ENCODE assay signal across 15 cellular contexts in the genomic region with DNA sequence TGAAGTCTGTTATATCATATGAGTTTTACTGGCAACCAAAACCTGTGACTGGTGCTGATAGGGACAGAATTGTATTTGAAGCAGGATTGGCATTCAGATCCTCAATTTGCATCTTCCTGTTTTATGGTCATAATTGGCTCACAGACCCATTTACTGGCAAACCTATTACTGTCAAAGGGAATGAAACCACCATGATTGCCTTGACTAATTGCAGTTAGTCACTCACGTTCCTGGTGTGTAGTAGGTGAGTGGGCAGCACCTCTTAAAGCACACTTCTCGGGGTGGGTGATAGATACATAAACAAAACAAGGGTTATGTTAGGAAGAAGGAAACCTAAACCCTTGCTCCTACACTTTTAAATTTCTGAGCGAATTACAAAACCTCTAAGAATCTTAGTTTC.
DNase-seq lines count a peak whose midpoint lies in the region; ATAC-seq and TF ChIP-seq lines count a peak whose summit lies in the region.
"Had no signal": no experiment of that assay in that cellular context is flagged by ENCODE, and none has a peak within 500 bp of the region (broad histone marks: within the 10 kb centered on the region; RNA-seq: fewer than 3 reads in every experiment).

No MANE protein-coding gene starts in this region.

- intact Hi-C loops in Calu3 (cut with micrococcal nuclease; ENCODE audit: unreplicated experiment) = no loop called here

- CTCF ChIA-PET in Calu3 (lab: Charles Lee) = no interaction called here

- BruUV-seq in Calu3 (replicated peaks; lab: Mats Ljungman, UMichigan) = no TSS peak

- no peak overlapping the region for H3K4me3 Mint-ChIP-seq in activated T-cell treated with anti-CD3 and anti-CD28 coated beads, Interleukin-2, amount 50 U/mL, for 72 hours
- no peak overlapping the region for H3K4me3 Mint-ChIP-seq in stimulated activated naive CD8-positive, alpha-beta T cell treated with anti-CD3 and anti-CD28 coated beads, Interleukin-15, amount 100 ng/mL, for 72 hours
- H3K4me3 Mint-ChIP-seq in activated T-helper 17 cell treated with anti-CD3 and anti-CD28 coated beads, Interleukin-2, amount 50 U/mL, for 72 hours = no peak overlapping the region
- H3K4me3 Mint-ChIP-seq in Calu3 (ENCODE audit: low read depth, unreplicated experiment) = no peak overlapping the region
- H3K4me3 Mint-ChIP-seq: CD4-positive, alpha-beta memory T cell; HFFc6 had no signal

- no peaks in the 10 kb centered on the region for H3K36me3 Mint-ChIP-seq in activated T-cell treated with anti-CD3 and anti-CD28 coated beads, Interleukin-2, amount 50 U/mL, for 72 hours (ENCODE audit: insufficient read depth in 2 of 2)
- peaks cover 2% of the 10 kb centered on the region for H3K36me3 Mint-ChIP-seq in activated T-helper 17 cell treated with anti-CD3 and anti-CD28 coated beads, Interleukin-2, amount 50 U/mL, for 72 hours (ENCODE audit: low read depth)
- no peaks in the 10 kb centered on the region for H3K36me3 Mint-ChIP-seq in Calu3 (ENCODE audit: insufficient read depth, unreplicated experiment)

- ATAC-seq in activated T-cell treated with anti-CD3 and anti-CD28 coated beads, Interleukin-2, amount 50 U/mL, for 72 hours (replicated peaks in 1 of 2) = peak; percentile 45 to 75
- peak; percentile 46 for ATAC-seq in stimulated activated naive CD8-positive, alpha-beta T cell treated with anti-CD3 and anti-CD28 coated beads, Interleukin-15, amount 100 ng/mL, for 72 hours
- ATAC-seq in stimulated activated naive CD8-positive, alpha-beta T cell treated with anti-CD3 and anti-CD28 coated beads, Interleukin-15, Interleukin-2, amounts not matched to agents 100 U/mL and 50 U/mL, for 24 hours = no peak
- ATAC-seq in activated T-helper 17 cell treated with anti-CD3 and anti-CD28 coated beads, Interleukin-2, amount 50 U/mL, for 72 hours (replicated peaks) = peak; percentile 76
- ATAC-seq: GM12878 had no signal

- no peak for TF ChIP-seq CTCF in Calu3 (IDR thresholded peaks at IDR 0.05; ENCODE audit: unreplicated experiment)
- TF ChIP-seq CTCF in GM10266 (IDR thresholded peaks at IDR 0.05; ENCODE audit: control insufficient read depth, insufficient read depth, low read depth, missing control alignments) = no peak

- peak overlapping the region; percentile 28 for H3K27ac Mint-ChIP-seq in activated T-cell treated with anti-CD3 and anti-CD28 coated beads, Interleukin-2, amount 50 U/mL, for 72 hours
- H3K27ac Mint-ChIP-seq in stimulated activated naive CD8-positive, alpha-beta T cell treated with anti-CD3 and anti-CD28 coated beads, Interleukin-15, amount 100 ng/mL, for 72 hours = no peak overlapping the region
- peak overlapping the region; percentile 65 for H3K27ac Mint-ChIP-seq in activated T-helper 17 cell treated with anti-CD3 and anti-CD28 coated beads, Interleukin-2, amount 50 U/mL, for 72 hours
- H3K27ac Mint-ChIP-seq in Calu3 (ENCODE audit: unreplicated experiment) = no peak overlapping the region
- H3K27ac Mint-ChIP-seq: CD4-positive, alpha-beta memory T cell; HFFc6 had no signal

- no peak for DNase-seq in activated T-cell treated with anti-CD3 and anti-CD28 coated beads, Interleukin-2, amount 50 U/mL, for 72 hours
- DNase-seq in activated T-cell treated with anti-CD3 and anti-CD28 coated beads, Interleukin-2, amount 50 U/mL, for 1 hour = no peak
- DNase-seq in stimulated activated naive CD8-positive, alpha-beta T cell treated with anti-CD3 and anti-CD28 coated beads, Interleukin-15, amount 100 ng/mL, for 72 hours = no peak
- no peak for DNase-seq in stimulated activated naive CD8-positive, alpha-beta T cell treated with anti-CD3 and anti-CD28 coated beads, Interleukin-15, Interleukin-2, amounts not matched to agents 100 U/mL and 50 U/mL, for 24 hours
- DNase-seq in Calu3 = no peak
- no peak for DNase-seq in GM10266 (ENCODE audit: extremely low spot score)
- DNase-seq: C1 segment of cervical spinal cord; CD4-positive, alpha-beta memory T cell; COR-L47; DMS153; DND-41; GOT3 had no signal

- H3K4me1 Mint-ChIP-seq in activated T-cell treated with anti-CD3 and anti-CD28 coated beads, Interleukin-2, amount 50 U/mL, for 72 hours (ENCODE audit: low read depth) = no peaks in the 10 kb centered on the region
- H3K4me1 Mint-ChIP-seq in stimulated activated naive CD8-positive, alpha-beta T cell treated with anti-CD3 and anti-CD28 coated beads, Interleukin-15, amount 100 ng/mL, for 72 hours = no peaks in the 10 kb centered on the region
- no peaks in the 10 kb centered on the region for H3K4me1 Mint-ChIP-seq in activated T-helper 17 cell treated with anti-CD3 and anti-CD28 coated beads, Interleukin-2, amount 50 U/mL, for 72 hours
- no peaks in the 10 kb centered on the region for H3K4me1 Mint-ChIP-seq in Calu3 (ENCODE audit: low read depth, unreplicated experiment)
- H3K4me1 Mint-ChIP-seq: CD4-positive, alpha-beta memory T cell had no signal

- no peaks in the 10 kb centered on the region for H3K27me3 Mint-ChIP-seq in activated T-cell treated with anti-CD3 and anti-CD28 coated beads, Interleukin-2, amount 50 U/mL, for 72 hours (ENCODE audit: low read depth)
- H3K27me3 Mint-ChIP-seq in stimulated activated naive CD8-positive, alpha-beta T cell treated with anti-CD3 and anti-CD28 coated beads, Interleukin-15, amount 100 ng/mL, for 72 hours = no peaks in the 10 kb centered on the region
- H3K27me3 Mint-ChIP-seq in activated T-helper 17 cell treated with anti-CD3 and anti-CD28 coated beads, Interleukin-2, amount 50 U/mL, for 72 hours = no peaks in the 10 kb centered on the region
- no peaks in the 10 kb centered on the region for H3K27me3 Mint-ChIP-seq in Calu3 (ENCODE audit: unreplicated experiment)
- H3K27me3 Mint-ChIP-seq: CD4-positive, alpha-beta memory T cell had no signal

- no peaks in the 10 kb centered on the region for H3K9me3 Mint-ChIP-seq in activated T-cell treated with anti-CD3 and anti-CD28 coated beads, Interleukin-2, amount 50 U/mL, for 72 hours
- no peaks in the 10 kb centered on the region for H3K9me3 Mint-ChIP-seq in stimulated activated naive CD8-positive, alpha-beta T cell treated with anti-CD3 and anti-CD28 coated beads, Interleukin-15, amount 100 ng/mL, for 72 hours
- H3K9me3 Mint-ChIP-seq in activated T-helper 17 cell treated with anti-CD3 and anti-CD28 coated beads, Interleukin-2, amount 50 U/mL, for 72 hours = no peaks in the 10 kb centered on the region
- H3K9me3 Mint-ChIP-seq in Calu3 (ENCODE audit: low read depth, unreplicated experiment) = no peaks in the 10 kb centered on the region
- H3K9me3 Mint-ChIP-seq: CD4-positive, alpha-beta memory T cell; HFFc6 had no signal

Comparison
In these comparisons a context has a peak if more than half of its experiments do, and no peak if none do; other contexts are left out.
1. H3K27ac Mint-ChIP-seq: peak in activated T-cell treated with anti-CD3 and anti-CD28 coated beads, Interleukin-2, amount 50 U/mL, for 72 hours (single experiment) and activated T-helper 17 cell treated with anti-CD3 and anti-CD28 coated beads, Interleukin-2, amount 50 U/mL, for 72 hours (single experiment); none in stimulated activated naive CD8-positive, alpha-beta T cell treated with anti-CD3 and anti-CD28 coated beads, Interleukin-15, amount 100 ng/mL, for 72 hours (0 of 2) and Calu3 (single experiment).